Comparison of ENCODE assay signal across 13 cellular contexts in genomic region chr18:37481058-37481457, GRCh38.
"Had no signal": no experiment of that assay in that cellular context is flagged by ENCODE, and none has a peak within 500 bp of the region (broad histone marks: within the 10 kb centered on the region; RNA-seq: fewer than 3 reads in every experiment).

No MANE protein-coding gene starts in this region.

- H3K4me3 Mint-ChIP-seq: activated CD4-positive, alpha-beta memory T cell treated with anti-CD3 and anti-CD28 coated beads, Interleukin-2, amount 10 ng/mL, durations not matched to agents 7 days and 5 days; activated CD4-positive, alpha-beta T cell treated with anti-CD3 and anti-CD28 coated beads for 36 hours; naive thymus-derived CD8-positive, alpha-beta T cell had no signal

- DNase-seq: activated CD4-positive, alpha-beta memory T cell treated with anti-CD3 and anti-CD28 coated beads, Interleukin-2, amount 10 ng/mL, durations not matched to agents 7 days and 5 days; activated CD4-positive, alpha-beta T cell treated with anti-CD3 and anti-CD28 coated beads for 36 hours; activated gamma-delta T cell treated with Interleukin-2 at 50 U/mL for 16 hours; activated T-cell treated with anti-CD3 and anti-CD28 coated beads, Interleukin-2, amount 50 U/mL, for 48 hours; gastrocnemius medialis; mucosa of descending colon; naive thymus-derived CD8-positive, alpha-beta T cell; psoas muscle; sigmoid colon; stimulated activated naive CD4-positive, alpha-beta T cell treated with Interleukin-2 at 50 U/mL for 16 hours; SW 1271; trophoblast cell had no signal

- ATAC-seq: activated CD4-positive, alpha-beta T cell treated with anti-CD3 and anti-CD28 coated beads for 36 hours; gastrocnemius medialis; mucosa of descending colon; naive thymus-derived CD8-positive, alpha-beta T cell; psoas muscle had no signal

- H3K27ac Mint-ChIP-seq: activated CD4-positive, alpha-beta memory T cell treated with anti-CD3 and anti-CD28 coated beads, Interleukin-2, amount 10 ng/mL, durations not matched to agents 7 days and 5 days; activated CD4-positive, alpha-beta T cell treated with anti-CD3 and anti-CD28 coated beads for 36 hours had no signal

- H3K36me3 Mint-ChIP-seq: naive thymus-derived CD8-positive, alpha-beta T cell had no signal

- H3K27ac ChIP-seq: ascending aorta, gastrocnemius medialis, psoas muscle, sigmoid colon had no signal

- H3K27me3 ChIP-seq: ascending aorta had no signal

- H3K36me3 ChIP-seq: ascending aorta, gastrocnemius medialis, sigmoid colon had no signal

- H3K9me3 Mint-ChIP-seq: activated CD4-positive, alpha-beta memory T cell treated with anti-CD3 and anti-CD28 coated beads, Interleukin-2, amount 10 ng/mL, durations not matched to agents 7 days and 5 days had no signal

- H3K4me3 ChIP-seq: ascending aorta, gastrocnemius medialis, mucosa of descending colon, psoas muscle, sigmoid colon had no signal
